ENCODE assay signal across 12 cellular contexts in the genomic region with DNA sequence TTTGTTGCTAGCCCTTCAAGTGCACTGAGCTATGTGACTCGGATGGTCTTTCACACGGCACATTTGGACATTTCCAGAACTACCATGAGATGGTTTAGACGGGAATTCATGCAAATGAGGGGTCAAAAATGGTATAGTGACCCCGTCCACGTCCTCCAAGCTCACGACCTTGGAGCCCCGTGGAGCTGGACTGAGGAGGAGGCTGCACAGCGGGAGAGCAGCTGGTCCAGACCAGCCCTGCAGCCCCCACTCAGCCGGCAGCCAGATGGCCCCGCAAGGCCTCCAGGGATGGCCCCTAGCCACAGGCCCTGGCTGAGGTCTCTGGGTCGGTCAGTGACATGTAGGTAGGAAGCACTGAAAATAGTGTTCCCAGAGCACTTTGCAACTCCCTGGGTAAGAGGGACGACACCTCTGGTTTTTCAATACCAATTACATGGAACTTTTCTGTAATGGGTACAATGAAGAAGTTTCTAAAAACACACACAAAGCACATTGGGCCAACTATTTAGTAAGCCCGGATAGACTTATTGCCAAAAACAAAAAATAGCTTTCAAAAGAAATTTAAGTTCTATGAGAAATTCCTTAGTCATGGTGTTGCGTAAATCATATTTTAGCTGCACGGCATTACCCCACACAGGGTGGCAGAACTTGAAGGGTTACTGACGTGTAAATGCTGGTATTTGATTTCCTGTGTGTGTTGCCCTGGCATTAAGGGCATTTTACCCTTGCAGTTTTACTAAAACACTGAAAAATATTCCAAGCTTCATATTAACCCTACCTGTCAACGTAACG.
DNase-seq lines count a peak whose midpoint lies in the region; ATAC-seq and TF ChIP-seq lines count a peak whose summit lies in the region.
"Had no signal": no experiment of that assay in that cellular context is flagged by ENCODE, and none has a peak within 500 bp of the region (broad histone marks: within the 10 kb centered on the region; RNA-seq: fewer than 3 reads in every experiment).

No MANE protein-coding gene starts in this region.

- H3K27me3 ChIP-seq in foreskin keratinocyte = no peaks in the 10 kb centered on the region
- H3K27me3 ChIP-seq: pancreas had no signal

- ATAC-seq in activated CD8-positive, alpha-beta memory T cell treated with anti-CD3 and anti-CD28 coated beads, Interleukin-2, amount 10 ng/mL, durations not matched to agents 7 days and 5 days = no peak
- ATAC-seq in foreskin keratinocyte = peak; percentile 51

- peaks cover 4% of the 10 kb centered on the region for H3K36me3 Mint-ChIP-seq in activated CD8-positive, alpha-beta memory T cell treated with anti-CD3 and anti-CD28 coated beads, Interleukin-2, amount 10 ng/mL, durations not matched to agents 7 days and 5 days
- H3K36me3 Mint-ChIP-seq in type B pancreatic cell = peaks cover 15% of the 10 kb centered on the region
- H3K36me3 Mint-ChIP-seq: IgD-negative memory B cell had no signal

- no peak overlapping the region for H3K27ac Mint-ChIP-seq in activated CD8-positive, alpha-beta memory T cell treated with anti-CD3 and anti-CD28 coated beads, Interleukin-2, amount 10 ng/mL, durations not matched to agents 7 days and 5 days
- no peak overlapping the region for H3K27ac Mint-ChIP-seq in type B pancreatic cell
- H3K27ac Mint-ChIP-seq: IgD-negative memory B cell had no signal

- CTCF ChIA-PET in activated CD8-positive, alpha-beta memory T cell treated with anti-CD3 and anti-CD28 coated beads, Interleukin-2, amount 10 ng/mL, durations not matched to agents 7 days and 5 days (lab: Charles Lee) = interaction anchor here (1.1 to 1.4 kb wide), 2 partner anchors 11 to 20 kb away, joined by 3 to 4 read pairs; no protein-coding TSS in a partner anchor

- H3K27me3 Mint-ChIP-seq in activated CD8-positive, alpha-beta memory T cell treated with anti-CD3 and anti-CD28 coated beads, Interleukin-2, amount 10 ng/mL, durations not matched to agents 7 days and 5 days = no peaks in the 10 kb centered on the region
- H3K27me3 Mint-ChIP-seq in type B pancreatic cell = no peaks in the 10 kb centered on the region

- H3K4me1 Mint-ChIP-seq in activated CD8-positive, alpha-beta memory T cell treated with anti-CD3 and anti-CD28 coated beads, Interleukin-2, amount 10 ng/mL, durations not matched to agents 7 days and 5 days = peaks cover 8% of the 10 kb centered on the region
- H3K4me1 Mint-ChIP-seq in type B pancreatic cell (ENCODE audit: unreplicated experiment) = no peaks in the 10 kb centered on the region
- H3K4me1 Mint-ChIP-seq: IgD-negative memory B cell had no signal

- H3K27ac ChIP-seq in foreskin keratinocyte = no peak overlapping the region
- H3K27ac ChIP-seq: pancreas had no signal

- no peak overlapping the region for H3K4me3 Mint-ChIP-seq in activated CD8-positive, alpha-beta memory T cell treated with anti-CD3 and anti-CD28 coated beads, Interleukin-2, amount 10 ng/mL, durations not matched to agents 7 days and 5 days
- no peak overlapping the region for H3K4me3 Mint-ChIP-seq in type B pancreatic cell
- H3K4me3 Mint-ChIP-seq: IgD-negative memory B cell had no signal

- peaks cover 9% of the 10 kb centered on the region for H3K4me1 ChIP-seq in foreskin keratinocyte
- H3K4me1 ChIP-seq: pancreas had no signal

- DNase-seq in M059J (ENCODE audit: low read depth) = peak; percentile 17
- DNase-seq in activated CD8-positive, alpha-beta memory T cell treated with anti-CD3 and anti-CD28 coated beads, Interleukin-2, amount 10 ng/mL, durations not matched to agents 7 days and 5 days = peak; percentile 15
- peak; percentile 37 to 68 for DNase-seq in foreskin keratinocyte
- DNase-seq in type B pancreatic cell (ENCODE audit: extremely low spot score, unreplicated experiment) = peak; percentile 64
- no peak for DNase-seq in activated gamma-delta T cell treated with Interleukin-2 at 50 U/mL for 16 hours
- no peak for DNase-seq in GM10266 (ENCODE audit: extremely low spot score)
- no peak for DNase-seq in hippocampal formation (lab: John Stamatoyannopoulos, UW)
- DNase-seq: DMS79; SK-N-SH; stimulated activated CD4-positive, alpha-beta T cell treated with anti-CD3 and anti-CD28 coated beads, Interleukin-4, amount 100 ng/mL, for 4 hours had no signal

- H3K9me3 Mint-ChIP-seq in activated CD8-positive, alpha-beta memory T cell treated with anti-CD3 and anti-CD28 coated beads, Interleukin-2, amount 10 ng/mL, durations not matched to agents 7 days and 5 days (ENCODE audit: low read depth) = no peaks in the 10 kb centered on the region
- peaks cover 4% of the 10 kb centered on the region for H3K9me3 Mint-ChIP-seq in type B pancreatic cell
- H3K9me3 Mint-ChIP-seq: IgD-negative memory B cell had no signal

- peak; percentile 19 for TF ChIP-seq CTCF in foreskin keratinocyte (conservative IDR thresholded peaks at IDR 0.05)
- no peak for TF ChIP-seq CTCF in type B pancreatic cell (conservative IDR thresholded peaks at IDR 0.05)
- TF ChIP-seq CTCF in GM10266 (IDR thresholded peaks at IDR 0.05; ENCODE audit: control insufficient read depth, insufficient read depth, low read depth, missing control alignments) = no peak

Comparison
In these comparisons a context has a peak if more than half of its experiments do, and no peak if none do; other contexts are left out.
1. DNase-seq: peak in M059J (single experiment), activated CD8-positive, alpha-beta memory T cell treated with anti-CD3 and anti-CD28 coated beads, Interleukin-2, amount 10 ng/mL, durations not matched to agents 7 days and 5 days (single experiment), foreskin keratinocyte (2 of 2) and type B pancreatic cell (single experiment); none in activated gamma-delta T cell treated with Interleukin-2 at 50 U/mL for 16 hours (single experiment), GM10266 (single experiment) and hippocampal formation (0 of 2).